In the genomic region with DNA sequence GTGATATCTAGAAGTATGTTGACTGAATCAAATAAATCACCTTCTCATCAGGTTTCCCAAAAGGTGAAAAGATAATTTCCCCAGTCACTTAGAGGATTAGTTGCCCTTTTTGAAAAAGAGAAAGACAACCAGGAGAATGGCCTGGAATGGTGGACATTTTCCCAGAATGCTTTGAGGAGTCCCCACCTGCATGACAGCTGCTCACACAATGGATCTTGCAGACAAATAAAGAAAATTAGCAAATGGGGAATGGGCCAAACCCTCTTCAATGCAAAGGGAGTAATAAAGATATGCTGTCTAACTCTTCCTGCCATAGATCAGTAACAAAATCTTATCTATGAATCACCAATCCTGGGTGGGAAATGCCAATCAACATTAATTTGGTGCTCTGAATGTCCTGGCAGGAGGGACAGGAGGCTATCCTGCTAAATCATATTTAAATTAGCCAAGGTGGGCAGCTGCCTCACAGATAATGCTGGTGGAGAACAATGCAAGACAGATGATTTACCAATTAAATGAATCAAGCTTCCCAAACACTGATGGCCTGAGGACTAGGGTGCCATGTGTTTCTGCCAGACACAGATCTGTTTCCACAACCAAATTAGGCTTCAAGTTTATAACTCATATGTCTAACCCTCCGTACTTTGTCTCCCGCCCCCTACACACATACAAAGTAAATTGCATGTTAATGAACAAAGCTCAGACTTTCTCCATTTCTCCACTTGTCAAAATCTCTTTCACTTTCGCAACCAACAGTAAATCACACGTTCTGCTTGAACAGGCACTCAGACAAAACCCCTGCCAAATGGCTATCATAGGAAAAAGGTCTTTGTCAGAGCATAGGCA, we compare ENCODE assay signal across 7 cellular contexts.
DNase-seq lines count a peak whose midpoint lies in the region; ATAC-seq, FAIRE-seq and TF ChIP-seq lines count a peak whose summit lies in the region.

No MANE protein-coding gene starts in this region.

- ATAC-seq in GM18861 (IDR thresholded peaks at IDR 0.05; ENCODE audit: unreplicated experiment), result peak; percentile 97
- peak; percentile 93 for ATAC-seq in GM21786 (IDR thresholded peaks at IDR 0.05; ENCODE audit: unreplicated experiment)
- no peak for ATAC-seq in effector memory CD8-positive, alpha-beta T cell (replicated peaks)

- H3K4me3 Mint-ChIP-seq in effector memory CD8-positive, alpha-beta T cell, result peak overlapping the region in 1 of 2 donors; percentile 13

- no peaks in the 10 kb centered on the region for H3K4me1 Mint-ChIP-seq in effector memory CD8-positive, alpha-beta T cell (ENCODE audit: low read depth in 2 of 2)

- POLR2A ChIA-PET in endothelial cell of umbilical vein (lab: Charles Lee), result no interaction called here

- no peak overlapping the region for H3K9ac ChIP-seq in endothelial cell of umbilical vein (replicated peaks; ENCODE audit: extremely low read depth, insufficient read depth, low read length)

- peaks cover 0 to 1% of the 10 kb centered on the region in 2 donors for H3K9me3 Mint-ChIP-seq in effector memory CD8-positive, alpha-beta T cell

- H3K9me1 ChIP-seq in endothelial cell of umbilical vein (replicated peaks; ENCODE audit: control insufficient read depth, extremely low read depth, insufficient read depth, low read length), result no peaks in the 10 kb centered on the region

- FAIRE-seq in endothelial cell of umbilical vein (lab: Jason Lieb, UNC), result no peak
- no peak for FAIRE-seq in H54 (lab: Jason Lieb, UNC)

- dilution Hi-C loops in endothelial cell of umbilical vein (cut with MboI; ENCODE audit: extremely low pct_ligation_motif_present, low sequenced_read_pairs), result no loop called here

- H3K27me3 Mint-ChIP-seq in effector memory CD8-positive, alpha-beta T cell, result no peaks in the 10 kb centered on the region

- no peak overlapping the region for H3K27ac ChIP-seq in endothelial cell of umbilical vein (ENCODE audit: insufficient read depth, low read depth, low read length)

- no peaks in the 10 kb centered on the region for H3K36me3 Mint-ChIP-seq in effector memory CD8-positive, alpha-beta T cell (ENCODE audit: insufficient read depth)

- no peaks in the 10 kb centered on the region for H3K79me2 ChIP-seq in endothelial cell of umbilical vein (ENCODE audit: control insufficient read depth, insufficient read depth, low read length)

- H3K9me3 ChIP-seq in endothelial cell of umbilical vein (replicated peaks; ENCODE audit: control insufficient read depth, insufficient read depth, low read length), result no peaks in the 10 kb centered on the region

- DNase-seq in NCI-H1105 (lab: John Stamatoyannopoulos, UW) (peak; percentile 78), endothelial cell of umbilical vein (ENCODE audit: low read depth, low spot score) (peak; percentile 40), amygdala (lab: John Stamatoyannopoulos, UW) (no peak), H54 (ENCODE audit: insufficient read length, low spot score) (no peak)
- DNase-seq in effector memory CD8-positive, alpha-beta T cell, result no peak

- H3K4me3 ChIP-seq in endothelial cell of umbilical vein (replicated peaks in 1 of 3; ENCODE audit: insufficient read depth in 1 of 3, low read depth in 1 of 3, low read length in 3 of 3), result peak overlapping the region in 1 of 3 experiments; percentile 13

- no peaks in the 10 kb centered on the region for H3K27me3 ChIP-seq in endothelial cell of umbilical vein (ENCODE audit: control insufficient read depth in 2 of 2, insufficient read depth in 2 of 2, low read length in 2 of 2)

- no peaks in the 10 kb centered on the region for H4K20me1 ChIP-seq in endothelial cell of umbilical vein (replicated peaks; ENCODE audit: control insufficient read depth, extremely low read depth, insufficient read depth, low read length)

- intact Hi-C loops in endothelial cell of umbilical vein (cut with micrococcal nuclease), result no loop called here

- no TSS peak for BruUV-seq in endothelial cell of umbilical vein (replicated peaks; lab: Mats Ljungman, UMichigan)

- no peaks in the 10 kb centered on the region for H3K4me1 ChIP-seq in endothelial cell of umbilical vein (ENCODE audit: control insufficient read depth, extremely low read depth, insufficient read depth, low read length)

- CTCF ChIA-PET in endothelial cell of umbilical vein (lab: Charles Lee), result interaction anchor here (1.1 kb wide), 1 partner anchor 10 kb away, joined by 3 read pairs; no protein-coding TSS in a partner anchor

- H3K27ac Mint-ChIP-seq in effector memory CD8-positive, alpha-beta T cell, result peak overlapping the region in 1 of 2 donors; percentile 2

- no peak for TF ChIP-seq CTCF in endothelial cell of umbilical vein (IDR thresholded peaks at IDR 0.05; ENCODE audit: extremely low read depth in 1 of 2, insufficient read depth in 1 of 2, low read depth in 1 of 2, low read length in 2 of 2)

- H3K36me3 ChIP-seq in endothelial cell of umbilical vein (ENCODE audit: control insufficient read depth in 2 of 2, extremely low read depth in 1 of 2, insufficient read depth in 2 of 2, low read length in 2 of 2), result no peaks in the 10 kb centered on the region

- TF ChIP-seq POLR2A in endothelial cell of umbilical vein (IDR thresholded peaks at IDR 0.05; ENCODE audit: low read depth, low read length) (no peak), H54 (IDR thresholded peaks at IDR 0.05; ENCODE audit: low read depth, low read length) (no peak)

- no peak overlapping the region for H3K4me2 ChIP-seq in endothelial cell of umbilical vein (ENCODE audit: insufficient read depth, low read length)

- no peak overlapping the region for H2AFZ ChIP-seq in endothelial cell of umbilical vein (ENCODE audit: low read depth, low read length)

TF ChIP-seq in endothelial cell of umbilical vein, 7 proteins besides CTCF, POLR2A, EP300 and RAD21:
- TF ChIP-seq MYC (IDR thresholded peaks at IDR 0.05; ENCODE audit: low read depth, low read length) (no peak), FOS (IDR thresholded peaks at IDR 0.05; ENCODE audit: borderline replicate concordance, insufficient read depth, low read length) (no peak), JUN (IDR thresholded peaks at IDR 0.05; ENCODE audit: borderline replicate concordance, insufficient read depth, insufficient read length, low read depth) (no peak), GATA2 (IDR thresholded peaks at IDR 0.05; ENCODE audit: insufficient read depth, insufficient read length, low read depth, low read length) (no peak), POLR2AphosphoS5 (IDR thresholded peaks at IDR 0.05; ENCODE audit: insufficient read depth, low read depth, low read length) (no peak), EZH2 (IDR thresholded peaks at IDR 0.05; ENCODE audit: borderline replicate concordance, low read depth, low read length, severe bottlenecking) (no peak)
- TF ChIP-seq, protein P1, sequence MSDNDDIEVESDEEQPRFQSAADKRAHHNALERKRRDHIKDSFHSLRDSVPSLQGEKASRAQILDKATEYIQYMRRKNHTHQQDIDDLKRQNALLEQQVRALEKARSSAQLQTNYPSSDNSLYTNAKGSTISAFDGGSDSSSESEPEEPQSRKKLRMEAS (IDR thresholded peaks at IDR 0.05; ENCODE audit: insufficient read depth, insufficient read length), result no peak

Comparison
In these comparisons a context has a peak if more than half of its experiments do, and no peak if none do; other contexts are left out.
1. DNase-seq: peak in NCI-H1105 (single experiment) and endothelial cell of umbilical vein (single experiment); none in amygdala (0 of 56), effector memory CD8-positive, alpha-beta T cell (0 of 3) and H54 (single experiment).